Comparison of ENCODE assay signal across 21 cellular contexts in genomic region chr14:96158735-96159134, GRCh38. TPM values are rescaled to one million over a fixed set of nuclear protein-coding genes. Genes with fewer than 3 reads are reported as not detected.
"Had no signal": no experiment of that assay in that cellular context is flagged by ENCODE, and none has a peak within 500 bp of the region (broad histone marks: within the 10 kb centered on the region; RNA-seq: fewer than 3 reads in every experiment).

No MANE protein-coding gene starts in this region.

- H3K27me3 Mint-ChIP-seq: naive thymus-derived CD8-positive, alpha-beta T cell had no signal

- H3K4me1 Mint-ChIP-seq: endodermal cell; naive thymus-derived CD8-positive, alpha-beta T cell had no signal

- H3K27ac ChIP-seq: foreskin keratinocyte, neutrophil, tibial artery had no signal

- H3K36me3 Mint-ChIP-seq: naive thymus-derived CD8-positive, alpha-beta T cell had no signal

- H3K4me3 Mint-ChIP-seq: endodermal cell; naive thymus-derived CD8-positive, alpha-beta T cell had no signal

- H3K9me3 Mint-ChIP-seq: naive thymus-derived CD8-positive, alpha-beta T cell had no signal

- H3K4me3 ChIP-seq: lung, mucosa of descending colon, tibial artery had no signal

- H3K36me3 ChIP-seq: neutrophil, tibial artery had no signal

- H3K27me3 ChIP-seq: neutrophil, tibial artery had no signal

- ATAC-seq: foreskin keratinocyte; left colon; left ventricle myocardium superior; mucosa of descending colon; naive thymus-derived CD8-positive, alpha-beta T cell had no signal

- H3K9me3 ChIP-seq: mucosa of descending colon, neutrophil, tibial artery had no signal

- FAIRE-seq: colon, endothelial cell of umbilical vein, small intestine had no signal

- H3K27ac Mint-ChIP-seq: endodermal cell had no signal

- DNase-seq: cerebellar nuclear complex; dermis blood vessel endothelial cell; effector CD4-positive, alpha-beta T cell; endodermal cell; erythroblast; foreskin keratinocyte; left colon; left ventricle myocardium superior; mesendoderm; mucosa of descending colon; naive thymus-derived CD8-positive, alpha-beta T cell; small intestine; stimulated activated CD4-positive, alpha-beta T cell treated with anti-CD3 and anti-CD28 coated beads, Interleukin-2, amount 100 ng/mL, for 48 hours; stimulated activated naive CD4-positive, alpha-beta T cell treated with Interleukin-2 at 50 U/mL for 16 hours; tibial artery had no signal

- H3K4me1 ChIP-seq: foreskin keratinocyte, tibial artery had no signal

RNA-seq across cellular contexts. Expression of gene BDKRB2, which starts 45.9 kb away (rescaled TPM):
- total RNA-seq: naive thymus-derived CD8-positive, alpha-beta T cell; pulmonary artery endothelial cell had no signal
- polyA plus RNA-seq: naive thymus-derived CD8-positive, alpha-beta T cell; neural cell had no signal
